In the genomic region with DNA sequence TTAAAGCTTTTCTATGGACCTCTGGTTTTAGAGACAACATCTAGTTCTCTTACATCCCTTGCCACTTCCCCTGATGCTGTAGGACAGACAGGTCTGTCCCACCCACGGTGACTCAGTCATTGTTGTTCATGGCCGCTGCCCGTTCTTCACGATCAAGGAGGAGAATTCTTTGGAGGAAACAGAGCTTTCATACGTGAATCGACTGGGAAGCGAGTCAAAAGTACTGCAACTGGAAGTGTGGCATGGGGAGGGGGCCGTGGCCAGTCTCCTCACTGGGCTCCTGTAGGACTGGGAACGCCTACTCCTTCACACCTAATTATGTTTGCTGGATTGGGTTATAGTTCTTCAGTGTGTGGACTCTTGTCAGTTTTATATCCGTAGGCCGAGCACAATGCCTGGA, we compare ENCODE assay signal across 1 cellular context.
TF ChIP-seq lines count a peak whose summit lies in the region.

No MANE protein-coding gene starts in this region.

TF ChIP-seq in neural cell, 6 proteins besides CTCF, POLR2A, EP300 and RAD21 (continued from another document):
- TF ChIP-seq, protein P1, sequence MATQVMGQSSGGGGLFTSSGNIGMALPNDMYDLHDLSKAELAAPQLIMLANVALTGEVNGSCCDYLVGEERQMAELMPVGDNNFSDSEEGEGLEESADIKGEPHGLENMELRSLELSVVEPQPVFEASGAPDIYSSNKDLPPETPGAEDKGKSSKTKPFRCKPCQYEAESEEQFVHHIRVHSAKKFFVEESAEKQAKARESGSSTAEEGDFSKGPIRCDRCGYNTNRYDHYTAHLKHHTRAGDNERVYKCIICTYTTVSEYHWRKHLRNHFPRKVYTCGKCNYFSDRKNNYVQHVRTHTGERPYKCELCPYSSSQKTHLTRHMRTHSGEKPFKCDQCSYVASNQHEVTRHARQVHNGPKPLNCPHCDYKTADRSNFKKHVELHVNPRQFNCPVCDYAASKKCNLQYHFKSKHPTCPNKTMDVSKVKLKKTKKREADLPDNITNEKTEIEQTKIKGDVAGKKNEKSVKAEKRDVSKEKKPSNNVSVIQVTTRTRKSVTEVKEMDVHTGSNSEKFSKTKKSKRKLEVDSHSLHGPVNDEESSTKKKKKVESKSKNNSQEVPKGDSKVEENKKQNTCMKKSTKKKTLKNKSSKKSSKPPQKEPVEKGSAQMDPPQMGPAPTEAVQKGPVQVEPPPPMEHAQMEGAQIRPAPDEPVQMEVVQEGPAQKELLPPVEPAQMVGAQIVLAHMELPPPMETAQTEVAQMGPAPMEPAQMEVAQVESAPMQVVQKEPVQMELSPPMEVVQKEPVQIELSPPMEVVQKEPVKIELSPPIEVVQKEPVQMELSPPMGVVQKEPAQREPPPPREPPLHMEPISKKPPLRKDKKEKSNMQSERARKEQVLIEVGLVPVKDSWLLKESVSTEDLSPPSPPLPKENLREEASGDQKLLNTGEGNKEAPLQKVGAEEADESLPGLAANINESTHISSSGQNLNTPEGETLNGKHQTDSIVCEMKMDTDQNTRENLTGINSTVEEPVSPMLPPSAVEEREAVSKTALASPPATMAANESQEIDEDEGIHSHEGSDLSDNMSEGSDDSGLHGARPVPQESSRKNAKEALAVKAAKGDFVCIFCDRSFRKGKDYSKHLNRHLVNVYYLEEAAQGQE (IDR thresholded peaks at IDR 0.05; ENCODE audit: borderline replicate concordance) = no peak
- TF ChIP-seq EZH2 (IDR thresholded peaks at IDR 0.05; ENCODE audit: borderline replicate concordance, insufficient read depth, low read length, poor library complexity, severe bottlenecking) (no peak), POLR2AphosphoS5 (IDR thresholded peaks at IDR 0.05) (no peak), SMC3 (conservative IDR thresholded peaks at IDR 0.05; ENCODE audit: poor library complexity) (no peak), MXI1 (conservative IDR thresholded peaks at IDR 0.05; ENCODE audit: poor library complexity, severe bottlenecking) (no peak)
